In the genomic region with DNA sequence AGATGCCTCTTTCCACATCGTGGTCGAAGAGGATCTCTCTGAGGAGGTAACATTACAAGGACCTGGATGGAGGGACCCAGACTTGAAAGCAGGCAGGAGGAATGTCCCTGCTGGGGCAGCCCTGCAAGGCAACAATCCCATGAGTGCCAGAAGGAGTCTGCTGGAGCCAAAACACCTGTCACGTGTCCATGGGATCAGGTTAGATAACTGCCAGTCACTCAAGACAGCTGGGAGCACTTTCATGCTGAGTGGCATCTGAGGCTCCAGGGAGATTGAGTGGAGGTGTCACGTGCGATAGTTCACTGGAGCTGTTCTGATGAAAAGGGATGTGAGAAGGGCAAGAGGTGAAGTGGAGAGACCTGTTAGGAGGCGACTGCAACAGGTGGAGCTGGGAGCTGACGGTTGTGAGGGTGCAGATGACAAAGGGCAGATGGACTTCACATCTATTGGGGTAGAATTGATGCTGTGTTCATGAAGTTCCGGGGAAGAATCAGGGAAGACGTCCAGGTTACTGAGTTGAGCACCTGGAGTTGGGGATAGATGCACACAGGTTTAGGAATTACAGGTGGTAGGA, we compare ENCODE assay signal across 25 cellular contexts.
A peak's percentile ranks its signal among the peaks of the same experiment; 100 is the strongest.
DNase-seq lines count a peak whose midpoint lies in the region; ATAC-seq and TF ChIP-seq lines count a peak whose summit lies in the region.
"Had no signal": no experiment of that assay in that cellular context is flagged by ENCODE, and none has a peak within 500 bp of the region (broad histone marks: within the 10 kb centered on the region; RNA-seq: fewer than 3 reads in every experiment).

No MANE protein-coding gene starts in this region.

- no peak overlapping the region for H3K27ac ChIP-seq in ovary
- H3K27ac ChIP-seq: gastroesophageal sphincter, SK-N-MC, suprapubic skin had no signal

- no peaks in the 10 kb centered on the region for H3K36me3 ChIP-seq in ovary

- H3K27ac Mint-ChIP-seq in activated CD8-positive, alpha-beta T cell treated with anti-CD3 and anti-CD28 coated beads, Interleukin-2, amount 10 ng/mL, durations not matched to agents 7 days and 5 days = peak overlapping the region; percentile 9
- no peak overlapping the region for H3K27ac Mint-ChIP-seq in activated CD8-positive, alpha-beta T cell treated with anti-CD3 and anti-CD28 coated beads for 36 hours
- H3K27ac Mint-ChIP-seq in T-helper 17 cell = peak overlapping the region; percentile 39
- H3K27ac Mint-ChIP-seq in stimulated activated naive B cell treated with anti-CD40 and anti-IgM and Interleukin-4, amounts not matched to agents 10 μg/mL and 1 μg/mL and 100 μg/mL, for 72 hours = peak overlapping the region; percentile 0
- no peak overlapping the region for H3K27ac Mint-ChIP-seq in T-helper 2 cell treated with Interferon-gamma antibody and Interleukin-4, amounts not matched to agents 5 μg/mL and 100 μg/mL, for 36 hours
- H3K27ac Mint-ChIP-seq: activated naive CD4-positive, alpha-beta T cell treated with anti-CD3 and anti-CD28 coated beads, Interleukin-2, amount 10 ng/mL, durations not matched to agents 7 days and 5 days; activated T-helper 1 cell treated with anti-CD3 and anti-CD28 coated beads, Interleukin-12 subunit alpha, Interleukin-12 subunit beta, Interleukin-2, Interleukin-4 antibody, amounts not matched to agents 30 ng/mL and 10 ng/mL and 1 ng/mL, durations not matched to agents 14 hours and 24 hours and 36 hours had no signal

- H3K9me3 Mint-ChIP-seq in activated CD8-positive, alpha-beta T cell treated with anti-CD3 and anti-CD28 coated beads, Interleukin-2, amount 10 ng/mL, durations not matched to agents 7 days and 5 days (ENCODE audit: insufficient read depth) = no peaks in the 10 kb centered on the region
- no peaks in the 10 kb centered on the region for H3K9me3 Mint-ChIP-seq in activated CD8-positive, alpha-beta T cell treated with anti-CD3 and anti-CD28 coated beads for 36 hours
- H3K9me3 Mint-ChIP-seq in stimulated activated naive B cell treated with anti-CD40 and anti-IgM and Interleukin-4, amounts not matched to agents 10 μg/mL and 1 μg/mL and 100 μg/mL, for 72 hours = no peaks in the 10 kb centered on the region
- H3K9me3 Mint-ChIP-seq in T-helper 2 cell treated with Interferon-gamma antibody and Interleukin-4, amounts not matched to agents 5 μg/mL and 100 μg/mL, for 36 hours = no peaks in the 10 kb centered on the region
- H3K9me3 Mint-ChIP-seq: activated naive CD4-positive, alpha-beta T cell treated with anti-CD3 and anti-CD28 coated beads, Interleukin-2, amount 10 ng/mL, durations not matched to agents 7 days and 5 days; activated T-helper 1 cell treated with anti-CD3 and anti-CD28 coated beads, Interleukin-12 subunit alpha, Interleukin-12 subunit beta, Interleukin-2, Interleukin-4 antibody, amounts not matched to agents 30 ng/mL and 10 ng/mL and 1 ng/mL, durations not matched to agents 14 hours and 24 hours and 36 hours had no signal

- no peak for TF ChIP-seq CTCF in activated CD8-positive, alpha-beta T cell treated with anti-CD3 and anti-CD28 coated beads for 36 hours (IDR thresholded peaks at IDR 0.05)
- TF ChIP-seq CTCF in ovary (IDR thresholded peaks at IDR 0.05) = no peak

- ATAC-seq in activated CD8-positive, alpha-beta T cell treated with anti-CD3 and anti-CD28 coated beads, Interleukin-2, amount 10 ng/mL, durations not matched to agents 7 days and 5 days = no peak
- no peak for ATAC-seq in activated CD8-positive, alpha-beta T cell treated with anti-CD3 and anti-CD28 coated beads for 36 hours
- ATAC-seq in T-helper 17 cell = no peak
- no peak for ATAC-seq in stimulated activated naive B cell treated with anti-CD40 and anti-IgM and Interleukin-4, amounts not matched to agents 10 μg/mL and 1 μg/mL and 100 μg/mL, for 72 hours (replicated peaks)
- ATAC-seq: gastroesophageal sphincter, left lobe of liver had no signal

- DNase-seq in activated CD8-positive, alpha-beta T cell treated with anti-CD3 and anti-CD28 coated beads, Interleukin-2, amount 10 ng/mL, durations not matched to agents 7 days and 5 days = no peak
- DNase-seq in activated CD8-positive, alpha-beta T cell treated with anti-CD3 and anti-CD28 coated beads for 36 hours = no peak
- DNase-seq in NCI-H2107 treated with DMSO at 0.1 percent for 48 hours (lab: John Stamatoyannopoulos, UW; ENCODE audit: unreplicated experiment) (peak; percentile 81), T-helper 17 cell (no peak), ovary (no peak), NCI-H446 treated with DMSO at 0.1 percent for 48 hours (lab: John Stamatoyannopoulos, UW) (no peak)
- no peak for DNase-seq in stimulated activated naive B cell treated with anti-CD40 and anti-IgM and Interleukin-4, amounts not matched to agents 10 μg/mL and 1 μg/mL and 100 μg/mL, for 72 hours
- no peak for DNase-seq in T-helper 2 cell treated with Interferon-gamma antibody and Interleukin-4, amounts not matched to agents 5 μg/mL and 100 μg/mL, for 36 hours (ENCODE audit: low spot score)
- DNase-seq: activated CD4-positive, alpha-beta T cell treated with anti-CD3 and anti-CD28 coated beads, Interleukin-2, amount 50 U/mL, for 1 hour; activated naive CD4-positive, alpha-beta T cell treated with anti-CD3 and anti-CD28 coated beads, Interleukin-2, amount 10 ng/mL, durations not matched to agents 7 days and 5 days; cortex of kidney; hypothalamus; IMR-90; mesenchymal stem cell; NCI-H1092 treated with DMSO at 0.1 percent for 48 hours; NCI-H526; occipital lobe; small intestine; stimulated activated CD4-positive, alpha-beta T cell treated with anti-CD3 and anti-CD28 coated beads, Interleukin-2, amount 100 ng/mL, for 24 hours had no signal

- peaks cover 26% of the 10 kb centered on the region for H3K4me1 Mint-ChIP-seq in activated CD8-positive, alpha-beta T cell treated with anti-CD3 and anti-CD28 coated beads, Interleukin-2, amount 10 ng/mL, durations not matched to agents 7 days and 5 days (ENCODE audit: low read depth)
- H3K4me1 Mint-ChIP-seq in activated CD8-positive, alpha-beta T cell treated with anti-CD3 and anti-CD28 coated beads for 36 hours (ENCODE audit: low read depth) = peaks cover 18% of the 10 kb centered on the region
- peaks cover 21% of the 10 kb centered on the region for H3K4me1 Mint-ChIP-seq in T-helper 17 cell
- peaks cover 13 to 18% of the 10 kb centered on the region in 2 donors for H3K4me1 Mint-ChIP-seq in stimulated activated naive B cell treated with anti-CD40 and anti-IgM and Interleukin-4, amounts not matched to agents 10 μg/mL and 1 μg/mL and 100 μg/mL, for 72 hours
- H3K4me1 Mint-ChIP-seq in T-helper 2 cell treated with Interferon-gamma antibody and Interleukin-4, amounts not matched to agents 5 μg/mL and 100 μg/mL, for 36 hours (ENCODE audit: low read depth) = peaks cover 12% of the 10 kb centered on the region

- intact Hi-C loops in activated CD8-positive, alpha-beta T cell treated with anti-CD3 and anti-CD28 coated beads for 36 hours (cut with micrococcal nuclease) = no loop called here
- intact Hi-C loops in ovary (cut with DNase I) = loop anchor here in 2 of 4 donors (10.0 kb wide), 3 partner anchors 394 to 1254 kb away; no protein-coding TSS in a partner anchor

- WGBS in ovary, 3 donors = 71 to 73% (median 73%) methylated on average over 9 of the region's 9 CpGs

- peaks cover 2% of the 10 kb centered on the region for H3K4me1 ChIP-seq in ovary (ENCODE audit: insufficient read depth)

- POLR2A ChIA-PET in activated CD8-positive, alpha-beta T cell treated with anti-CD3 and anti-CD28 coated beads, Interleukin-2, amount 10 ng/mL, durations not matched to agents 7 days and 5 days (lab: Charles Lee) = interaction anchor here (0.6 kb wide), 1 partner anchor 883 kb away, joined by 3 read pairs; no protein-coding TSS in a partner anchor
- POLR2A ChIA-PET in activated CD8-positive, alpha-beta T cell treated with anti-CD3 and anti-CD28 coated beads for 36 hours (lab: Charles Lee) = no interaction called here

- peaks cover 17% of the 10 kb centered on the region for H3K36me3 Mint-ChIP-seq in activated CD8-positive, alpha-beta T cell treated with anti-CD3 and anti-CD28 coated beads, Interleukin-2, amount 10 ng/mL, durations not matched to agents 7 days and 5 days (ENCODE audit: low read depth)
- H3K36me3 Mint-ChIP-seq in activated CD8-positive, alpha-beta T cell treated with anti-CD3 and anti-CD28 coated beads for 36 hours (ENCODE audit: low read depth) = peaks cover 4% of the 10 kb centered on the region
- H3K36me3 Mint-ChIP-seq in T-helper 17 cell (ENCODE audit: low read depth) = peaks cover 3% of the 10 kb centered on the region
- H3K36me3 Mint-ChIP-seq in stimulated activated naive B cell treated with anti-CD40 and anti-IgM and Interleukin-4, amounts not matched to agents 10 μg/mL and 1 μg/mL and 100 μg/mL, for 72 hours = peaks cover 7 to 26% of the 10 kb centered on the region in 2 donors
- H3K36me3 Mint-ChIP-seq in T-helper 2 cell treated with Interferon-gamma antibody and Interleukin-4, amounts not matched to agents 5 μg/mL and 100 μg/mL, for 36 hours (ENCODE audit: low read depth) = peaks cover 11% of the 10 kb centered on the region

- H3K4me3 Mint-ChIP-seq in activated CD8-positive, alpha-beta T cell treated with anti-CD3 and anti-CD28 coated beads, Interleukin-2, amount 10 ng/mL, durations not matched to agents 7 days and 5 days = no peak overlapping the region
- no peak overlapping the region for H3K4me3 Mint-ChIP-seq in activated CD8-positive, alpha-beta T cell treated with anti-CD3 and anti-CD28 coated beads for 36 hours
- no peak overlapping the region for H3K4me3 Mint-ChIP-seq in T-helper 17 cell
- H3K4me3 Mint-ChIP-seq in stimulated activated naive B cell treated with anti-CD40 and anti-IgM and Interleukin-4, amounts not matched to agents 10 μg/mL and 1 μg/mL and 100 μg/mL, for 72 hours = no peak overlapping the region
- no peak overlapping the region for H3K4me3 Mint-ChIP-seq in T-helper 2 cell treated with Interferon-gamma antibody and Interleukin-4, amounts not matched to agents 5 μg/mL and 100 μg/mL, for 36 hours
- H3K4me3 Mint-ChIP-seq: activated naive CD4-positive, alpha-beta T cell treated with anti-CD3 and anti-CD28 coated beads, Interleukin-2, amount 10 ng/mL, durations not matched to agents 7 days and 5 days; activated T-helper 1 cell treated with anti-CD3 and anti-CD28 coated beads, Interleukin-12 subunit alpha, Interleukin-12 subunit beta, Interleukin-2, Interleukin-4 antibody, amounts not matched to agents 30 ng/mL and 10 ng/mL and 1 ng/mL, durations not matched to agents 14 hours and 24 hours and 36 hours had no signal

- no peaks in the 10 kb centered on the region for H3K27me3 ChIP-seq in ovary
- H3K27me3 ChIP-seq: gastroesophageal sphincter, suprapubic skin had no signal

- CTCF ChIA-PET in activated CD8-positive, alpha-beta T cell treated with anti-CD3 and anti-CD28 coated beads, Interleukin-2, amount 10 ng/mL, durations not matched to agents 7 days and 5 days (lab: Charles Lee) = interaction anchor here (0.6 to 1.1 kb wide), 2 partner anchors 175 to 1083 kb away, joined by 3 read pairs; no protein-coding TSS in a partner anchor
- CTCF ChIA-PET in activated CD8-positive, alpha-beta T cell treated with anti-CD3 and anti-CD28 coated beads for 36 hours (lab: Charles Lee) = no interaction called here

- H3K4me3 ChIP-seq in ovary = no peak overlapping the region
- H3K4me3 ChIP-seq: gastroesophageal sphincter, HAP-1, SK-N-MC, suprapubic skin had no signal

- H3K27me3 Mint-ChIP-seq in activated CD8-positive, alpha-beta T cell treated with anti-CD3 and anti-CD28 coated beads, Interleukin-2, amount 10 ng/mL, durations not matched to agents 7 days and 5 days (ENCODE audit: low read depth) = peaks cover under 1% of the 10 kb centered on the region
- no peaks in the 10 kb centered on the region for H3K27me3 Mint-ChIP-seq in activated CD8-positive, alpha-beta T cell treated with anti-CD3 and anti-CD28 coated beads for 36 hours
- H3K27me3 Mint-ChIP-seq in T-helper 17 cell = no peaks in the 10 kb centered on the region
- peaks cover 5 to 6% of the 10 kb centered on the region in 2 donors for H3K27me3 Mint-ChIP-seq in stimulated activated naive B cell treated with anti-CD40 and anti-IgM and Interleukin-4, amounts not matched to agents 10 μg/mL and 1 μg/mL and 100 μg/mL, for 72 hours
- peaks cover 3% of the 10 kb centered on the region for H3K27me3 Mint-ChIP-seq in T-helper 2 cell treated with Interferon-gamma antibody and Interleukin-4, amounts not matched to agents 5 μg/mL and 100 μg/mL, for 36 hours (ENCODE audit: low read depth)

- no peak for TF ChIP-seq POLR2A in ovary (IDR thresholded peaks at IDR 0.05)

- H3K9me3 ChIP-seq in T-helper 17 cell (ENCODE audit: control insufficient read depth, low read length, poor library complexity, severe bottlenecking) (no peaks in the 10 kb centered on the region), ovary (no peaks in the 10 kb centered on the region)
- H3K9me3 ChIP-seq: gastroesophageal sphincter, HAP-1, suprapubic skin had no signal

- no peak for TF ChIP-seq EP300 in ovary (IDR thresholded peaks at IDR 0.05)

Comparison
In these comparisons a context has a peak if more than half of its experiments do, and no peak if none do; other contexts are left out.
1. H3K27ac Mint-ChIP-seq: peak in activated CD8-positive, alpha-beta T cell treated with anti-CD3 and anti-CD28 coated beads, Interleukin-2, amount 10 ng/mL, durations not matched to agents 7 days and 5 days (single experiment), T-helper 17 cell (single experiment) and stimulated activated naive B cell treated with anti-CD40 and anti-IgM and Interleukin-4, amounts not matched to agents 10 μg/mL and 1 μg/mL and 100 μg/mL, for 72 hours (single experiment); none in activated CD8-positive, alpha-beta T cell treated with anti-CD3 and anti-CD28 coated beads for 36 hours (single experiment) and T-helper 2 cell treated with Interferon-gamma antibody and Interleukin-4, amounts not matched to agents 5 μg/mL and 100 μg/mL, for 36 hours (single experiment).